Comparison of ENCODE assay signal across 24 cellular contexts in genomic region chr4:183096276-183096965, GRCh38. TPM values are rescaled to one million over a fixed set of nuclear protein-coding genes. Genes with fewer than 3 reads are reported as not detected.
DNase-seq lines count a peak whose midpoint lies in the region; ATAC-seq and TF ChIP-seq lines count a peak whose summit lies in the region.
"Had no signal": no experiment of that assay in that cellular context is flagged by ENCODE, and none has a peak within 500 bp of the region (broad histone marks: within the 10 kb centered on the region; RNA-seq: fewer than 3 reads in every experiment).

No MANE protein-coding gene starts in this region.

- no peaks in the 10 kb centered on the region for H3F3A ChIP-seq in GM23338 (replicated peaks; ENCODE audit: low read depth)

- no peak for ATAC-seq in GM23338
- ATAC-seq: CD8-positive, alpha-beta T cell; foreskin keratinocyte had no signal

- peaks cover 14% of the 10 kb centered on the region for H3K27me3 Mint-ChIP-seq in GM23338 (ENCODE audit: insufficient read depth, low read depth, poor library complexity)
- H3K27me3 Mint-ChIP-seq in nephron progenitor cell (ENCODE audit: low read depth, poor library complexity) = no peaks in the 10 kb centered on the region

- H2AFZ ChIP-seq in GM23338 = no peak overlapping the region

- H3K27ac Mint-ChIP-seq in GM23338 = peak overlapping the region; percentile 30; the same call in 1 of the 2 replicates
- H3K27ac Mint-ChIP-seq in nephron progenitor cell = peak overlapping the region; percentile 99
- H3K27ac Mint-ChIP-seq: activated CD4-positive, alpha-beta T cell treated with anti-CD3 and anti-CD28 coated beads, Interleukin-2, amount 10 ng/mL, durations not matched to agents 7 days and 5 days; CD8-positive, alpha-beta T cell; naive B cell; stimulated activated naive CD8-positive, alpha-beta T cell treated with anti-CD3 and anti-CD28 coated beads, Interleukin-15, Interleukin-2, amounts not matched to agents 100 ng/mL and 50 ng/mL, for 24 hours had no signal

- TF ChIP-seq CTCF in GM23338 (conservative IDR thresholded peaks at IDR 0.05; ENCODE audit: low read depth in 2 of 2) (no peak), epithelial cell of proximal tubule (conservative IDR thresholded peaks at IDR 0.05; ENCODE audit: low read depth, low read length) (no peak), nephron progenitor cell (IDR thresholded peaks at IDR 0.05) (no peak)

- TF ChIP-seq EP300 in Ishikawa (IDR thresholded peaks at IDR 0.05; ENCODE audit: borderline replicate concordance) = no peak

- no peak for TF ChIP-seq RAD21 in Ishikawa (IDR thresholded peaks at IDR 0.05; ENCODE audit: low read depth)

- peak overlapping the region; percentile 99 for H3K4me2 ChIP-seq in GM23338

- H3K4me3 Mint-ChIP-seq in GM23338 = peak overlapping the region; percentile 93
- peak overlapping the region; percentile 93 for H3K4me3 Mint-ChIP-seq in nephron progenitor cell
- H3K4me3 Mint-ChIP-seq: activated CD4-positive, alpha-beta T cell treated with anti-CD3 and anti-CD28 coated beads, Interleukin-2, amount 10 ng/mL, durations not matched to agents 7 days and 5 days had no signal

- H3K27ac ChIP-seq in GM23338 (ENCODE audit: low read depth) = no peak overlapping the region
- H3K27ac ChIP-seq: epithelial cell of prostate, foreskin keratinocyte had no signal

- peaks cover 7% of the 10 kb centered on the region for H4K20me1 ChIP-seq in GM23338 (replicated peaks; ENCODE audit: insufficient read depth)

- H3K79me2 ChIP-seq in GM23338 (replicated peaks; ENCODE audit: insufficient read depth) = peaks cover 18% of the 10 kb centered on the region

- H3K9me3 Mint-ChIP-seq in GM23338 (no peaks in the 10 kb centered on the region), nephron progenitor cell (no peaks in the 10 kb centered on the region)
- H3K9me3 Mint-ChIP-seq: activated CD4-positive, alpha-beta T cell treated with anti-CD3 and anti-CD28 coated beads, Interleukin-2, amount 10 ng/mL, durations not matched to agents 7 days and 5 days; CD8-positive, alpha-beta T cell; stimulated activated naive CD8-positive, alpha-beta T cell treated with anti-CD3 and anti-CD28 coated beads, Interleukin-15, Interleukin-2, amounts not matched to agents 100 ng/mL and 50 ng/mL, for 24 hours had no signal

- peak overlapping the region; percentile 88 for H3K4me3 ChIP-seq in GM23338
- peak overlapping the region; percentile 75 for H3K4me3 ChIP-seq in epithelial cell of proximal tubule (ENCODE audit: low read depth, low read length)
- H3K4me3 ChIP-seq: skin epidermis had no signal

- H3K4me1 ChIP-seq in GM23338 (ENCODE audit: insufficient read depth) = peaks cover 18% of the 10 kb centered on the region

- H3K27me3 ChIP-seq in GM23338 (ENCODE audit: insufficient read depth) = peaks cover 13% of the 10 kb centered on the region
- H3K27me3 ChIP-seq: foreskin keratinocyte, tibial artery had no signal

- H3K36me3 Mint-ChIP-seq in GM23338 (ENCODE audit: low read depth) = no peaks in the 10 kb centered on the region; the same call in 2 of the 3 replicates
- no peaks in the 10 kb centered on the region for H3K36me3 Mint-ChIP-seq in nephron progenitor cell (ENCODE audit: low read depth)
- H3K36me3 Mint-ChIP-seq: CD8-positive, alpha-beta T cell; naive B cell had no signal

- no peaks in the 10 kb centered on the region for H3K36me3 ChIP-seq in GM23338 (ENCODE audit: insufficient read depth)
- H3K36me3 ChIP-seq: tibial artery had no signal

- DNase-seq in GM23338 (ENCODE audit: low spot score) (no peak), epithelial cell of proximal tubule (ENCODE audit: low read depth) (no peak), nephron progenitor cell (no peak), DMS153 treated with DMSO at 0.1 percent for 48 hours (lab: John Stamatoyannopoulos, UW; ENCODE audit: unreplicated experiment) (no peak), NCI-H1105 treated with DMSO at 0.1 percent for 48 hours (lab: John Stamatoyannopoulos, UW) (no peak)
- DNase-seq in stimulated activated CD4-positive, alpha-beta T cell treated with anti-CD3 and anti-CD28 coated beads, Interleukin-2, amount 100 ng/mL, for 48 hours = no peak
- DNase-seq: activated CD4-positive, alpha-beta T cell treated with anti-CD3 and anti-CD28 coated beads, Interleukin-2, amount 10 ng/mL, durations not matched to agents 7 days and 5 days; CD8-positive, alpha-beta T cell; foreskin keratinocyte; hippocampal formation; kidney; naive B cell; NCI-H1436 treated with DMSO at 0.1 percent for 48 hours; NCI-H2171; NCI-H526; SHP77; stimulated activated CD4-positive, alpha-beta T cell treated with anti-CD3 and anti-CD28 coated beads, Interleukin-4, amount 100 ng/mL, for 1 hour; T-helper 1 cell; tibial artery had no signal

- H3K4me1 Mint-ChIP-seq in GM23338 = peaks cover 28% of the 10 kb centered on the region
- H3K4me1 Mint-ChIP-seq in nephron progenitor cell = peaks cover 49% of the 10 kb centered on the region

- H3K9me2 ChIP-seq in GM23338 (ENCODE audit: insufficient read depth) = no peaks in the 10 kb centered on the region

TF ChIP-seq in GM23338, 12 proteins besides CTCF, POLR2A, EP300 and RAD21 (continues in another document):
- TF ChIP-seq REST (IDR thresholded peaks at IDR 0.05; ENCODE audit: unreplicated experiment) (no peak), ETS1 (IDR thresholded peaks at IDR 0.05) (no peak)

TF ChIP-seq in Ishikawa, 13 proteins besides CTCF, POLR2A, EP300 and RAD21:
- TF ChIP-seq CEBPB (IDR thresholded peaks at IDR 0.05) (peak; percentile 36; the same call in 1 of the 2 replicates), REST (IDR thresholded peaks at IDR 0.05; ENCODE audit: low read depth) (no peak), EGR1 (IDR thresholded peaks at IDR 0.05) (no peak)
TF ChIP-seq in Ishikawa: peak in this region for 1.

RNA-seq across cellular contexts. Expression of gene WWC2, which starts 2.6 kb away (rescaled TPM):
- total RNA-seq in GM23338 (2014; rRNA removed; shearing (Covaris generic)) = 64.7 and 74.2 TPM in 2 replicates
- polyA plus RNA-seq in GM23338 (2016; fragmentation: Nextera tagmentation; extraction: Ambion mirVana) = 48.9 and 50.5 TPM in 2 replicates
- 46.2 and 47.1 TPM in 2 replicates for total RNA-seq in epithelial cell of proximal tubule
- total RNA-seq: OCI-LY7 had no signal
